Comparison of ENCODE assay signal across 10 cellular contexts in the genomic region with DNA sequence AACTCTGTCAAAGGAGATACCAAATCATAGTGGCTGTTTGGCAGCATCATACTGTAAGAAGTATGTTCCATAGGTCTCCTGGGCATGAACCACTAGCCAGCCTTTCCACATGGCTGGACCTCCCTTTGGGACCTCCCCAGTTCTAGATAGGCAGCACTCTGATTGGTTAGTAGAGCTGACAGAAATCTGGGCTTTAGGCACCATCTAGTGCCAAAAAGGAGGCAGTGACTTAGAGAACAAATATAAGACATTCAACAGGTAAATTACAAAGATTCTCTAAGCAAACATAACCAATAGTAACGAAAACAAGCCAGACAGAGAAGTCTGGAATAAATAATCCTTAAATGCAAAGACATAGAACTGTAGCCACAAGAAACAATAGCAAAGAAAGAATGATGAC.
DNase-seq lines count a peak whose midpoint lies in the region; ATAC-seq and TF ChIP-seq lines count a peak whose summit lies in the region.
"Had no signal": no experiment of that assay in that cellular context is flagged by ENCODE, and none has a peak within 500 bp of the region (broad histone marks: within the 10 kb centered on the region; RNA-seq: fewer than 3 reads in every experiment).

No MANE protein-coding gene starts in this region.

- H3K27ac Mint-ChIP-seq in effector memory CD8-positive, alpha-beta T cell = no peak overlapping the region
- H3K27ac Mint-ChIP-seq: activated T-cell treated with anti-CD3 and anti-CD28 coated beads, Interleukin-2, amount 50 U/mL, for 24 hours had no signal

- H3K4me3 Mint-ChIP-seq in effector memory CD8-positive, alpha-beta T cell = no peak overlapping the region
- H3K4me3 Mint-ChIP-seq: activated T-cell treated with anti-CD3 and anti-CD28 coated beads, Interleukin-2, amount 50 U/mL, for 24 hours had no signal

- H3K9ac ChIP-seq in NT2/D1 (ENCODE audit: insufficient read length, low read depth) = no peak overlapping the region
- H3K9ac ChIP-seq: BLaER1 treated with 17β-estradiol and CSF1 and Interleukin-3, amounts not matched to agents 10 nM and 100 nM had no signal

- no peak for TF ChIP-seq POLR2A in thyroid gland (IDR thresholded peaks at IDR 0.05)

- intact Hi-C loops in thyroid gland (cut with DNase I) = no loop called here

- peak; percentile 39 for TF ChIP-seq CTCF in fibroblast of pulmonary artery (IDR thresholded peaks at IDR 0.05; ENCODE audit: low read length, missing control alignments)
- peak in 4 of 6 experiments; percentile 5 to 39 (median 30) for TF ChIP-seq CTCF in thyroid gland (IDR thresholded peaks at IDR 0.05)

- H3K9me3 ChIP-seq in NT2/D1 (ENCODE audit: insufficient read depth, low read length) = peaks cover 51% of the 10 kb centered on the region
- H3K9me3 ChIP-seq in thyroid gland = no peaks in the 10 kb centered on the region

- no peak overlapping the region for H3K27ac ChIP-seq in thyroid gland
- H3K27ac ChIP-seq: BLaER1 treated with 17β-estradiol and CSF1 and Interleukin-3, amounts not matched to agents 10 nM and 100 nM had no signal

- H3K36me3 Mint-ChIP-seq in effector memory CD8-positive, alpha-beta T cell (ENCODE audit: insufficient read depth) = no peaks in the 10 kb centered on the region

- WGBS in thyroid gland, 2 donors = 86 to 87% methylated on average over 1 of the region's 1 CpG

- H3K27me3 ChIP-seq in NT2/D1 (ENCODE audit: insufficient read depth, insufficient read length) (no peaks in the 10 kb centered on the region), thyroid gland (no peaks in the 10 kb centered on the region)
- H3K27me3 ChIP-seq: BLaER1 treated with 17β-estradiol and CSF1 and Interleukin-3, amounts not matched to agents 10 nM and 100 nM had no signal

- H3K27me3 Mint-ChIP-seq in effector memory CD8-positive, alpha-beta T cell = no peaks in the 10 kb centered on the region
- H3K27me3 Mint-ChIP-seq: activated T-cell treated with anti-CD3 and anti-CD28 coated beads, Interleukin-2, amount 50 U/mL, for 24 hours had no signal

- H3K4me3 ChIP-seq in NT2/D1 (ENCODE audit: insufficient read length, low read depth) (no peak overlapping the region), fibroblast of pulmonary artery (replicated peaks; ENCODE audit: low read depth, low read length) (no peak overlapping the region), thyroid gland (replicated peaks in 1 of 3) (no peak overlapping the region)
- H3K4me3 ChIP-seq: BLaER1 treated with 17β-estradiol and CSF1 and Interleukin-3, amounts not matched to agents 10 nM and 100 nM had no signal

- H3K4me1 Mint-ChIP-seq in effector memory CD8-positive, alpha-beta T cell (ENCODE audit: low read depth in 2 of 2) = no peaks in the 10 kb centered on the region

- ATAC-seq in GM19324 (IDR thresholded peaks at IDR 0.05; ENCODE audit: low FRiP score, unreplicated experiment) = no peak
- no peak for ATAC-seq in effector memory CD8-positive, alpha-beta T cell (replicated peaks)

- H3K4me1 ChIP-seq in NT2/D1 (ENCODE audit: insufficient read depth, insufficient read length) (no peaks in the 10 kb centered on the region), thyroid gland (no peaks in the 10 kb centered on the region)

- H3K9me3 Mint-ChIP-seq in effector memory CD8-positive, alpha-beta T cell = peaks cover 5 to 11% of the 10 kb centered on the region in 2 donors
- H3K9me3 Mint-ChIP-seq: activated T-cell treated with anti-CD3 and anti-CD28 coated beads, Interleukin-2, amount 50 U/mL, for 24 hours had no signal

- DNase-seq in NCI-H748 (lab: John Stamatoyannopoulos, UW; ENCODE audit: unreplicated experiment) (peak; percentile 36), NCI-H748 treated with DMSO at 0.1 percent for 48 hours (lab: John Stamatoyannopoulos, UW) (no peak), NT2/D1 (ENCODE audit: low read depth, low spot score) (peak; percentile 72), fibroblast of pulmonary artery (ENCODE audit: low read depth) (peak; percentile 75), thyroid gland (no peak)
- no peak for DNase-seq in NK-92 treated with Interleukin-12 subunit alpha and Interleukin-12 subunit beta, amount 100 ng/mL, for 24 hours (lab: John Stamatoyannopoulos, UW)
- DNase-seq in effector memory CD8-positive, alpha-beta T cell = no peak
- DNase-seq: activated T-cell treated with anti-CD3 and anti-CD28 coated beads, Interleukin-2, amount 50 U/mL, for 24 hours had no signal

- H3K36me3 ChIP-seq in NT2/D1 (ENCODE audit: insufficient read depth, insufficient read length, low read length) (no peaks in the 10 kb centered on the region), thyroid gland (no peaks in the 10 kb centered on the region)
- H3K36me3 ChIP-seq: BLaER1 treated with 17β-estradiol and CSF1 and Interleukin-3, amounts not matched to agents 10 nM and 100 nM had no signal

Comparison
In these comparisons a context has a peak if more than half of its experiments do, and no peak if none do; other contexts are left out.
1. DNase-seq: peak in NCI-H748 (single experiment), NT2/D1 (single experiment) and fibroblast of pulmonary artery (single experiment); none in NCI-H748 treated with DMSO at 0.1 percent for 48 hours (single experiment), thyroid gland (0 of 2), NK-92 treated with Interleukin-12 subunit alpha and Interleukin-12 subunit beta, amount 100 ng/mL, for 24 hours (single experiment) and effector memory CD8-positive, alpha-beta T cell (0 of 3).